Comparison of ENCODE assay signal across 14 cellular contexts in the genomic region with DNA sequence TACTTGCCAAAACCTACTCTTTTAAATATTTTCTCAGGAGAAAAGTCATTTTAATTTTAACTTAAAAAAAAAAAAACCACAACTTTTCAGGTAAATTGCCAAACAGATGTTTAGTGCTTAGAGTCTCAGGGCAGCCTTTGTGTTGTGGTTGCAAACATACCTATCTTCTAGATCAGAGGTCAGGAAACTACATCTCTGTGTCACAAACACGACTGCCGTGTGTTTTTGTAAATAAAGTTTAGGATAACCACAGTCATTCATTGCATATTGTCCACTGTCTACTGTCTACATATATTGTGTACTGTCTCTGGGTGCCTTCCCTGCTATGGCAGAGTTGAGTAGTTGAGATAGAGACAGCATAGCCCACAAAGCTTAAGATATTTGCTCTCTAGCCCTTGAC. TPM values are rescaled to one million over a fixed set of nuclear protein-coding genes. Genes with fewer than 3 reads are reported as not detected.
DNase-seq lines count a peak whose midpoint lies in the region; ATAC-seq and TF ChIP-seq lines count a peak whose summit lies in the region.
"Had no signal": no experiment of that assay in that cellular context is flagged by ENCODE, and none has a peak within 500 bp of the region (broad histone marks: within the 10 kb centered on the region; RNA-seq: fewer than 3 reads in every experiment).

No MANE protein-coding gene starts in this region.

- no peak for TF ChIP-seq CTCF in activated CD8-positive, alpha-beta T cell treated with anti-CD3 and anti-CD28 coated beads for 36 hours (IDR thresholded peaks at IDR 0.05)
- TF ChIP-seq CTCF in foreskin keratinocyte (conservative IDR thresholded peaks at IDR 0.05) (no peak), SK-N-SH (IDR thresholded peaks at IDR 0.05) (no peak)

- WGBS in SK-N-SH (ENCODE audit: low lambda C conversion rate): 74% methylated on average over 2 of the region's 2 CpGs

- H3K9me2 ChIP-seq in SK-N-SH: no peaks in the 10 kb centered on the region

- POLR2A ChIA-PET in CD8-positive, alpha-beta memory T cell (lab: Charles Lee): no interaction called here
- POLR2A ChIA-PET in activated CD8-positive, alpha-beta T cell treated with anti-CD3 and anti-CD28 coated beads for 36 hours (lab: Charles Lee): interaction anchor here (0.9 kb wide), 1 partner anchor 33 kb away, joined by 4 read pairs; no protein-coding TSS in a partner anchor
- POLR2A ChIA-PET in SK-N-SH (lab: Yijun Ruan, JAX): no interaction called here

- no peak overlapping the region for H3K27ac ChIP-seq in CD8-positive, alpha-beta memory T cell (ENCODE audit: low read depth, low read length)
- peak overlapping the region; percentile 84 for H3K27ac ChIP-seq in foreskin keratinocyte
- H3K27ac ChIP-seq in SK-N-SH (ENCODE audit: low read depth in 2 of 2, low read length in 1 of 2): peak overlapping the region in 1 of 2 experiments; percentile 84; a peak in 2 of 4 replicates
- H3K27ac ChIP-seq: dorsolateral prefrontal cortex, upper lobe of right lung had no signal

- H3K9ac ChIP-seq in SK-N-SH: no peak overlapping the region

- H3K4me1 Mint-ChIP-seq in CD8-positive, alpha-beta memory T cell: peaks cover 42 to 59% (median 59%) of the 10 kb centered on the region in 3 donors
- peaks cover 63% of the 10 kb centered on the region for H3K4me1 Mint-ChIP-seq in activated CD8-positive, alpha-beta T cell treated with anti-CD3 and anti-CD28 coated beads for 36 hours (ENCODE audit: low read depth)

- H3K9me3 Mint-ChIP-seq in CD8-positive, alpha-beta memory T cell: no peaks in the 10 kb centered on the region
- H3K9me3 Mint-ChIP-seq in activated CD8-positive, alpha-beta T cell treated with anti-CD3 and anti-CD28 coated beads for 36 hours: no peaks in the 10 kb centered on the region
- H3K9me3 Mint-ChIP-seq: memory B cell had no signal

- H3K9me3 ChIP-seq in CD8-positive, alpha-beta memory T cell (ENCODE audit: low read length): no peaks in the 10 kb centered on the region
- H3K9me3 ChIP-seq in SK-N-SH: no peaks in the 10 kb centered on the region
- H3K9me3 ChIP-seq: upper lobe of right lung had no signal

- peak overlapping the region in 6 of 8 donors; percentile 67 to 90 (median 82) for H3K27ac Mint-ChIP-seq in CD8-positive, alpha-beta memory T cell
- no peak overlapping the region for H3K27ac Mint-ChIP-seq in activated CD8-positive, alpha-beta T cell treated with anti-CD3 and anti-CD28 coated beads for 36 hours

- intact Hi-C loops in activated CD8-positive, alpha-beta T cell treated with anti-CD3 and anti-CD28 coated beads for 36 hours (cut with micrococcal nuclease): loop anchor here (5.0 to 10.0 kb wide), 2 partner anchors 45 to 247 kb away; no protein-coding TSS in a partner anchor

- CTCF ChIA-PET in CD8-positive, alpha-beta memory T cell (lab: Charles Lee): no interaction called here
- CTCF ChIA-PET in activated CD8-positive, alpha-beta T cell treated with anti-CD3 and anti-CD28 coated beads for 36 hours (lab: Charles Lee): no interaction called here
- CTCF ChIA-PET in SK-N-SH (lab: Yijun Ruan, JAX): no interaction called here

- no peak for TF ChIP-seq RAD21 in SK-N-SH (IDR thresholded peaks at IDR 0.05; ENCODE audit: low read length)

- no peak overlapping the region for H3K4me3 ChIP-seq in CD8-positive, alpha-beta memory T cell (ENCODE audit: low read length)
- no peak overlapping the region for H3K4me3 ChIP-seq in SK-N-SH (ENCODE audit: low read depth in 2 of 2, low read length in 1 of 2)
- H3K4me3 ChIP-seq: upper lobe of right lung had no signal

- no peak overlapping the region for H3K4me2 ChIP-seq in SK-N-SH

- no peaks in the 10 kb centered on the region for H3K27me3 ChIP-seq in CD8-positive, alpha-beta memory T cell (ENCODE audit: insufficient read depth, low read length, poor library complexity, severe bottlenecking)
- H3K27me3 ChIP-seq in foreskin keratinocyte (no peaks in the 10 kb centered on the region), SK-N-SH (ENCODE audit: insufficient read depth) (no peaks in the 10 kb centered on the region)
- H3K27me3 ChIP-seq: dorsolateral prefrontal cortex, upper lobe of right lung had no signal

- peaks cover 31% of the 10 kb centered on the region for H3K4me1 ChIP-seq in CD8-positive, alpha-beta memory T cell (ENCODE audit: insufficient read depth, low read length)
- H3K4me1 ChIP-seq in foreskin keratinocyte (peaks cover 13% of the 10 kb centered on the region), SK-N-SH (ENCODE audit: control insufficient read depth in 1 of 2, insufficient read depth in 2 of 2, low read depth in 1 of 2, low read length in 1 of 2) (peaks cover 3 to 13% of the 10 kb centered on the region in 2 experiments; a peak in 3 of 4 replicates)

- no peak for ATAC-seq in activated CD8-positive, alpha-beta T cell treated with anti-CD3 and anti-CD28 coated beads for 36 hours
- ATAC-seq in foreskin keratinocyte (no peak), HG02840 (IDR thresholded peaks at IDR 0.05; ENCODE audit: low FRiP score, unreplicated experiment) (no peak), HG02798 (IDR thresholded peaks at IDR 0.05; ENCODE audit: poor library complexity, unreplicated experiment) (no peak)
- ATAC-seq: upper lobe of right lung had no signal

- no peaks in the 10 kb centered on the region for H3K36me3 ChIP-seq in CD8-positive, alpha-beta memory T cell (ENCODE audit: insufficient read depth, low read length)
- H3K36me3 ChIP-seq in SK-N-SH (replicated peaks in 1 of 2; ENCODE audit: control insufficient read depth in 1 of 2, insufficient read depth in 2 of 2, low read length in 1 of 2): no peaks in the 10 kb centered on the region
- H3K36me3 ChIP-seq: upper lobe of right lung had no signal

- peaks cover 20% of the 10 kb centered on the region for H3F3A ChIP-seq in SK-N-SH (replicated peaks; ENCODE audit: insufficient read depth)

- no peaks in the 10 kb centered on the region for H3K27me3 Mint-ChIP-seq in CD8-positive, alpha-beta memory T cell
- H3K27me3 Mint-ChIP-seq in activated CD8-positive, alpha-beta T cell treated with anti-CD3 and anti-CD28 coated beads for 36 hours: no peaks in the 10 kb centered on the region
- H3K27me3 Mint-ChIP-seq: memory B cell had no signal

- peaks cover 1 to 3% (median 2%) of the 10 kb centered on the region in 3 donors for H3K36me3 Mint-ChIP-seq in CD8-positive, alpha-beta memory T cell
- H3K36me3 Mint-ChIP-seq in activated CD8-positive, alpha-beta T cell treated with anti-CD3 and anti-CD28 coated beads for 36 hours (ENCODE audit: low read depth): no peaks in the 10 kb centered on the region
- H3K36me3 Mint-ChIP-seq: CD14-positive monocyte had no signal

- DNase-seq in CD8-positive, alpha-beta memory T cell: peak in 2 of 5 donors; percentile 40 to 51
- DNase-seq in HCEC 1CT (peak; percentile 32), foreskin keratinocyte (peak in 1 of 2 donors; percentile 67), foreskin melanocyte (no peak), SK-N-SH (no peak)
- DNase-seq in activated CD8-positive, alpha-beta T cell treated with anti-CD3 and anti-CD28 coated beads for 36 hours: peak; percentile 18
- DNase-seq: dorsolateral prefrontal cortex; nucleus accumbens; stimulated activated naive CD4-positive, alpha-beta T cell treated with Interleukin-2 at 50 U/mL for 16 hours; upper lobe of right lung had no signal

- H3K4me3 Mint-ChIP-seq in CD8-positive, alpha-beta memory T cell: peak overlapping the region; percentile 20 to 84 (median 66)
- no peak overlapping the region for H3K4me3 Mint-ChIP-seq in activated CD8-positive, alpha-beta T cell treated with anti-CD3 and anti-CD28 coated beads for 36 hours
- H3K4me3 Mint-ChIP-seq: CD14-positive monocyte, memory B cell had no signal

- H3K79me2 ChIP-seq in SK-N-SH (ENCODE audit: insufficient read depth): no peaks in the 10 kb centered on the region

- no peak for TF ChIP-seq EP300 in SK-N-SH (IDR thresholded peaks at IDR 0.05; ENCODE audit: borderline replicate concordance in 1 of 2, low read depth in 1 of 2, low read length in 1 of 2)

- no peak overlapping the region for H2AFZ ChIP-seq in SK-N-SH (ENCODE audit: low read depth)

- H4K20me1 ChIP-seq in SK-N-SH (ENCODE audit: insufficient read depth): no peaks in the 10 kb centered on the region

TF ChIP-seq in SK-N-SH, 30 proteins besides CTCF, POLR2A, EP300 and RAD21:
- TF ChIP-seq, protein P1, sequence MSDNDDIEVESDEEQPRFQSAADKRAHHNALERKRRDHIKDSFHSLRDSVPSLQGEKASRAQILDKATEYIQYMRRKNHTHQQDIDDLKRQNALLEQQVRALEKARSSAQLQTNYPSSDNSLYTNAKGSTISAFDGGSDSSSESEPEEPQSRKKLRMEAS (IDR thresholded peaks at IDR 0.05; ENCODE audit: low read depth): no peak
- TF ChIP-seq MEF2A (IDR thresholded peaks at IDR 0.05; ENCODE audit: borderline replicate concordance, low read depth) (no peak), FOSL2 (IDR thresholded peaks at IDR 0.05; ENCODE audit: borderline replicate concordance, low read depth) (no peak), JUND (IDR thresholded peaks at IDR 0.05) (no peak), RCOR1 (IDR thresholded peaks at IDR 0.05; ENCODE audit: low read length) (no peak)

RNA-seq across cellular contexts. Expression of gene DYRK2, which starts 48.9 kb away (rescaled TPM):
- total RNA-seq in CD8-positive, alpha-beta memory T cell: 10 to 100 TPM; 44.7 to 47.6 TPM
- polyA plus RNA-seq in CD8-positive, alpha-beta memory T cell: 89.3 TPM
- 10 to 100 TPM; 28.8 to 33.7 TPM for total RNA-seq in activated CD8-positive, alpha-beta T cell treated with anti-CD3 and anti-CD28 coated beads for 36 hours
- total RNA-seq in foreskin keratinocyte: 18.3 and 20.5 TPM in 2 replicates
- 5.9 and 7.7 TPM in 2 replicates for polyA plus RNA-seq in foreskin keratinocyte
- polyA plus RNA-seq in SK-N-SH (2012; rRNA removed): 48.8 and 54.2 TPM in 2 replicates
- polyA plus RNA-seq in SK-N-SH (2012; cell fraction: cytosol; rRNA removed): 35.3 and 45.5 TPM in 2 replicates
- 55.0 and 64.4 TPM in 2 replicates for polyA plus RNA-seq in SK-N-SH (2012; cell fraction: nucleus; rRNA removed)

Comparison
In these comparisons a context has a peak if more than half of its experiments do, and no peak if none do; other contexts are left out.
1. DNase-seq: peak in HCEC 1CT (single experiment) and activated CD8-positive, alpha-beta T cell treated with anti-CD3 and anti-CD28 coated beads for 36 hours (single experiment); none in foreskin melanocyte (single experiment) and SK-N-SH (single experiment).